In the genomic region with DNA sequence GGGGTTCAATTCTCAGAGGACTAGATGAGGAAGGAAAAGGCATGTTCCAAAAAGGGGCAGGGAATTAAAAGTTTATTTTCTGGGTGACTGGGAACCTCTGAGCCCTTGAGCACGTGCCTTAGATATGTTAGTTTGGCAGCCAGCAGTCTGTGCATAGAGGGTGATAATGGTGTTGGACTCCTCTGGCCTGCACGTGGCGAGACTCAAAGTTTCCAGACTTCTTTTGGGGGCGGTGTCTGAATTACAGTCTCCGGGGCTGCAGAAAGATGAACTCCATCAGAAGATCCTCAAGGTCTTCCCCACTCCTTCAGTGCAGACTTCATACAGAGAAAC, we compare ENCODE assay signal across 8 cellular contexts. TPM values are rescaled to one million over a fixed set of nuclear protein-coding genes. Genes with fewer than 3 reads are reported as not detected.
DNase-seq lines count a peak whose midpoint lies in the region; ATAC-seq, FAIRE-seq and TF ChIP-seq lines count a peak whose summit lies in the region.

No MANE protein-coding gene starts in this region.

- peak overlapping the region; percentile 72 for H3K4me3 ChIP-seq in rectal smooth muscle tissue (ENCODE audit: low read length)

- peak overlapping the region; percentile 57 for H3K27ac Mint-ChIP-seq in activated CD8-positive, alpha-beta memory T cell treated with anti-CD3 and anti-CD28 coated beads, Interleukin-2, amount 10 ng/mL, durations not matched to agents 7 days and 5 days
- peak overlapping the region; percentile 46 for H3K27ac Mint-ChIP-seq in activated B cell treated with CpG ODN at 0.5 μM for 24 hours

- intact Hi-C loops in activated B cell treated with CpG ODN at 0.5 μM for 24 hours (cut with micrococcal nuclease), result loop anchor here (2.0 to 10.0 kb wide), 2 partner anchors 82 to 1002 kb away; a partner anchor contains a TSS

- POLR2A ChIA-PET in activated B cell treated with CpG ODN at 0.5 μM for 24 hours (lab: Charles Lee), result interaction anchor here (0.6 to 1.3 kb wide), 5 partner anchors 82 to 964 kb away, joined by 3 to 6 read pairs (median 3); a partner anchor contains a TSS

- CTCF ChIA-PET in activated CD8-positive, alpha-beta memory T cell treated with anti-CD3 and anti-CD28 coated beads, Interleukin-2, amount 10 ng/mL, durations not matched to agents 7 days and 5 days (lab: Charles Lee), result interaction anchor here (1.0 to 2.1 kb wide), 2 partner anchors 158 to 318 kb away, joined by 3 to 10 read pairs; no protein-coding TSS in a partner anchor
- CTCF ChIA-PET in activated B cell treated with CpG ODN at 0.5 μM for 24 hours (lab: Charles Lee), result no interaction called here

- no peaks in the 10 kb centered on the region for H3K27me3 ChIP-seq in rectal smooth muscle tissue (ENCODE audit: control insufficient read depth, insufficient read depth, low read length)

- H3K4me1 ChIP-seq in rectal smooth muscle tissue (ENCODE audit: control insufficient read depth, insufficient read depth, low read length), result peaks cover 8% of the 10 kb centered on the region

- FAIRE-seq in HTR-8/SVneo (lab: Jason Lieb, UNC), result no peak

- H3K27me3 Mint-ChIP-seq in activated CD8-positive, alpha-beta memory T cell treated with anti-CD3 and anti-CD28 coated beads, Interleukin-2, amount 10 ng/mL, durations not matched to agents 7 days and 5 days, result peaks cover 57% of the 10 kb centered on the region
- H3K27me3 Mint-ChIP-seq in activated B cell treated with CpG ODN at 0.5 μM for 24 hours, result peaks cover 17% of the 10 kb centered on the region

- DNase-seq in activated CD8-positive, alpha-beta memory T cell treated with anti-CD3 and anti-CD28 coated beads, Interleukin-2, amount 10 ng/mL, durations not matched to agents 7 days and 5 days, result no peak
- no peak for DNase-seq in activated CD8-positive, alpha-beta memory T cell treated with anti-CD3 and anti-CD28 coated beads for 24 hours
- DNase-seq in activated B cell treated with CpG ODN at 0.5 μM for 24 hours, result no peak
- DNase-seq in glomerular visceral epithelial cell (ENCODE audit: extremely low spot score), result peak; percentile 12
- DNase-seq in HTR-8/SVneo (ENCODE audit: insufficient read length, low spot score), result no peak

- H3K9ac ChIP-seq in rectal smooth muscle tissue (ENCODE audit: low read length), result no peak overlapping the region

- no peaks in the 10 kb centered on the region for H3K9me3 Mint-ChIP-seq in activated CD8-positive, alpha-beta memory T cell treated with anti-CD3 and anti-CD28 coated beads, Interleukin-2, amount 10 ng/mL, durations not matched to agents 7 days and 5 days (ENCODE audit: low read depth)
- no peaks in the 10 kb centered on the region for H3K9me3 Mint-ChIP-seq in activated B cell treated with CpG ODN at 0.5 μM for 24 hours

- no peaks in the 10 kb centered on the region for H3K36me3 ChIP-seq in rectal smooth muscle tissue (ENCODE audit: control insufficient read depth, insufficient read depth, low read length)

- H3K4me3 Mint-ChIP-seq in activated CD8-positive, alpha-beta memory T cell treated with anti-CD3 and anti-CD28 coated beads, Interleukin-2, amount 10 ng/mL, durations not matched to agents 7 days and 5 days, result peak overlapping the region; percentile 70
- H3K4me3 Mint-ChIP-seq in activated B cell treated with CpG ODN at 0.5 μM for 24 hours, result peak overlapping the region; percentile 86

- no peaks in the 10 kb centered on the region for H3K36me3 Mint-ChIP-seq in activated CD8-positive, alpha-beta memory T cell treated with anti-CD3 and anti-CD28 coated beads, Interleukin-2, amount 10 ng/mL, durations not matched to agents 7 days and 5 days
- H3K36me3 Mint-ChIP-seq in activated B cell treated with CpG ODN at 0.5 μM for 24 hours (ENCODE audit: low read depth), result no peaks in the 10 kb centered on the region

- no peak for TF ChIP-seq CTCF in activated B cell treated with CpG ODN at 0.5 μM for 24 hours (IDR thresholded peaks at IDR 0.05)

- H3K4me1 Mint-ChIP-seq in activated CD8-positive, alpha-beta memory T cell treated with anti-CD3 and anti-CD28 coated beads, Interleukin-2, amount 10 ng/mL, durations not matched to agents 7 days and 5 days, result peaks cover 8% of the 10 kb centered on the region
- H3K4me1 Mint-ChIP-seq in activated B cell treated with CpG ODN at 0.5 μM for 24 hours, result peaks cover 26% of the 10 kb centered on the region

- ATAC-seq in activated CD8-positive, alpha-beta memory T cell treated with anti-CD3 and anti-CD28 coated beads, Interleukin-2, amount 10 ng/mL, durations not matched to agents 7 days and 5 days, result no peak
- ATAC-seq in activated B cell treated with CpG ODN at 0.5 μM for 24 hours (ENCODE audit: low read depth), result no peak
- ATAC-seq in GM21367 (IDR thresholded peaks at IDR 0.05; ENCODE audit: unreplicated experiment), result no peak
- ATAC-seq in GM19351 (IDR thresholded peaks at IDR 0.05; ENCODE audit: unreplicated experiment), result no peak

- peak overlapping the region; percentile 38 for H3K27ac ChIP-seq in rectal smooth muscle tissue (ENCODE audit: low read depth, low read length)

RNA-seq across cellular contexts. Expression of a gene that starts 0.9 kb away (rescaled TPM):
- total RNA-seq in activated CD8-positive, alpha-beta memory T cell treated with anti-CD3 and anti-CD28 coated beads, Interleukin-2, amount 10 ng/mL, durations not matched to agents 7 days and 5 days, result under 1 TPM; 0.26 to 0.79 TPM
- total RNA-seq in activated B cell treated with CpG ODN at 0.5 μM for 24 hours, result 0.51 and 0.69 TPM in 2 replicates
